27 cellular contexts compared by ENCODE assay signal in the genomic region with DNA sequence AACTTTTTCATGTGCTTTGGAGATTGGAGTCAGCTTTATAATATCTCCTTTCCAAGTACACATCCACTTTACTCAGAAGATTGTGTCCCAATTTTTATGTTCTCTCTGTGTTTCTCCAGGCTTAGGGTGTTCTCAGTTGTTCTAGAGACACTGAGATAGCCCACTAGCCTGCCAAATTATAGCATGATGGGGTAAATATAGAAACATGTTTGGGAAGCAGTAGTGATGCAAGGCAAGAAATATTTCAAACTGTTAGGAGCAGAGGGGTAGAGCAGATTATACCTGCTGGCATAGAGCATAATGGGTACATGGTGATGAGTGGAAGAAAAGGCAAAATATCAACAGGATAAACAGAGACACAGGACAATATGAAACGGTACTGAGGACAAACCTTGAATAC. TPM values are rescaled to one million over a fixed set of nuclear protein-coding genes. Genes with fewer than 3 reads are reported as not detected.
DNase-seq lines count a peak whose midpoint lies in the region; ATAC-seq, FAIRE-seq and TF ChIP-seq lines count a peak whose summit lies in the region.
"Had no signal": no experiment of that assay in that cellular context is flagged by ENCODE, and none has a peak within 500 bp of the region (broad histone marks: within the 10 kb centered on the region; RNA-seq: fewer than 3 reads in every experiment).

No MANE protein-coding gene starts in this region.

- H3K4me3 Mint-ChIP-seq in immature natural killer cell: no peak overlapping the region
- H3K4me3 Mint-ChIP-seq: CD8-positive, alpha-beta T cell had no signal

- FAIRE-seq in HTR-8/SVneo (lab: Jason Lieb, UNC): peak; percentile 13
- FAIRE-seq: GM18507 had no signal

- peaks cover 0 to 3% of the 10 kb centered on the region in 2 donors for H3K4me1 Mint-ChIP-seq in immature natural killer cell

- DNase-seq in left cardiac atrium (no peak), Right ventricle myocardium inferior (ENCODE audit: missing footprints) (no peak), HTR-8/SVneo (ENCODE audit: insufficient read length, low spot score) (no peak), fibroblast of the aortic adventitia (ENCODE audit: low read depth) (peak; percentile 27), immature natural killer cell (no peak)
- DNase-seq: C1 segment of cervical spinal cord; CD8-positive, alpha-beta T cell; GM23248; H7; IMR-90; NCI-H1092; NCI-H1417 treated with DMSO at 0.1 percent for 48 hours; NCI-H187; NCI-H2081 treated with DMSO at 0.1 percent for 48 hours; NCI-H2171; NCI-H226; NCI-H510A; NCI-H69; SIG-M5; SK-N-SH; SW 1271 had no signal

- ATAC-seq in left cardiac atrium (peak; percentile 34 to 55), Right ventricle myocardium inferior (no peak), HG03025 (IDR thresholded peaks at IDR 0.05; ENCODE audit: low FRiP score, unreplicated experiment) (no peak), HG03439 (IDR thresholded peaks at IDR 0.05; ENCODE audit: unreplicated experiment) (no peak)
- ATAC-seq: CD8-positive, alpha-beta T cell; Panc1 had no signal

- H3K4me3 ChIP-seq in fibroblast of the aortic adventitia (ENCODE audit: low read depth, low read length): no peak overlapping the region
- H3K4me3 ChIP-seq: GM23248 had no signal

- intact Hi-C loops in left cardiac atrium (cut with DNase I) (no loop called here), Right ventricle myocardium inferior (cut with DNase I) (no loop called here)

- no peak for TF ChIP-seq CTCF in fibroblast of the aortic adventitia (IDR thresholded peaks at IDR 0.05; ENCODE audit: insufficient read depth, low read length)

- no peaks in the 10 kb centered on the region for H3K27me3 Mint-ChIP-seq in immature natural killer cell (ENCODE audit: low read depth in 3 of 3)

- peak overlapping the region in 1 of 6 donors; percentile 51 for H3K27ac Mint-ChIP-seq in immature natural killer cell
- H3K27ac Mint-ChIP-seq: CD8-positive, alpha-beta T cell had no signal

- H3K9me3 Mint-ChIP-seq in immature natural killer cell: no peaks in the 10 kb centered on the region
- H3K9me3 Mint-ChIP-seq: CD8-positive, alpha-beta T cell had no signal

- H3K36me3 Mint-ChIP-seq in immature natural killer cell: peaks cover 31 to 56% (median 49%) of the 10 kb centered on the region in 3 donors

RNA-seq across cellular contexts. Expression of a gene that starts 12.4 kb away (rescaled TPM):
- total RNA-seq in left cardiac atrium (10 to 100 TPM; 26.6 to 27.4 TPM), Right ventricle myocardium inferior (18.1 TPM), fibroblast of the aortic adventitia (ENCODE audit: low replicate concordance) (41.5 and 99.2 TPM in 2 replicates)
- 10 to 100 TPM in 1 of 3 donors, 1 to 10 TPM in 2; 1.8 to 12.6 (median 7.0) TPM for polyA plus RNA-seq in immature natural killer cell
- total RNA-seq: G401, OCI-LY7 had no signal

Comparison
In these comparisons a context has a peak if more than half of its experiments do, and no peak if none do; other contexts are left out.
1. ATAC-seq: peak in left cardiac atrium (2 of 2); none in Right ventricle myocardium inferior (single experiment), HG03025 (single experiment) and HG03439 (single experiment).